21 cellular contexts compared by ENCODE assay signal in the genomic region with DNA sequence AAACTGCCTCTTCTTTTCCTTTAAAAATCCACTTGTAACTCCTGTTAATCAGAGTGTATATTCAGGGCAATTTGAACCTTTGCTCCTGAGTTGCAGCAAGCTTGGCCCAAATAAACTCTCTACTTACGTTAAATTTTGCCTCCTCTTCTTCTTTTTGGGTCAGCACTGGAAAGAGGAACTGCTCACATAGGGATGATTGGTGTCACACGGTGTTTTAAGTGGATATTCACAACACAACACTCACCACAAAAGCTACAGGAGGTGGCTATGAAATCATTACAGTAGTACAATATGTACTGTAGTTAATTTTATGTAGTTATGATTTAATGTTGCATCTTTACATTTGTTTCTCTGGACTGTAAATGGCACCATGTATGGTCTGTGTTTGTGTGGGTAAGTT.
"Had no signal": no experiment of that assay in that cellular context is flagged by ENCODE, and none has a peak within 500 bp of the region (broad histone marks: within the 10 kb centered on the region; RNA-seq: fewer than 3 reads in every experiment).

No MANE protein-coding gene starts in this region.

- H3K4me1 Mint-ChIP-seq: brain had no signal

- H3K9me3 ChIP-seq: prostate gland, right lobe of liver, suprapubic skin, upper lobe of right lung had no signal

- H3K36me3 ChIP-seq: prostate gland, right lobe of liver, suprapubic skin, upper lobe of right lung had no signal

- H3K4me3 Mint-ChIP-seq: brain; dendritic cell treated with granulocyte-macrophage colony-stimulating factor and Interleukin-4, amounts not matched to agents 40 ng/mL and 50 ng/mL, for 4 days; nephron; stimulated activated naive CD8-positive, alpha-beta T cell treated with anti-CD3 and anti-CD28 coated beads, Interleukin-15, Interleukin-2, amounts not matched to agents 100 ng/mL and 50 ng/mL, for 24 hours had no signal

- DNase-seq: activated CD4-positive, CD25-positive, alpha-beta regulatory T cell treated with anti-CD3 and anti-CD28 coated beads, Interleukin-2, amount 50 U/mL, for 72 hours; activated naive CD4-positive, alpha-beta T cell treated with Interleukin-2 at 50 U/mL for 16 hours; activated T-cell treated with anti-CD3 and anti-CD28 coated beads for 4 hours; effector memory CD4-positive, alpha-beta T cell; foreskin keratinocyte; kidney glomerular epithelial cell; left ventricle myocardium superior; mesenchymal stem cell; occipital lobe; right lobe of liver; T-helper 1 cell; T1000; upper lobe of right lung had no signal

- H3K4me3 ChIP-seq: prostate gland, right lobe of liver, smooth muscle cell, suprapubic skin, upper lobe of right lung had no signal

- H3K27ac Mint-ChIP-seq: brain; dendritic cell treated with granulocyte-macrophage colony-stimulating factor and Interleukin-4, amounts not matched to agents 40 ng/mL and 50 ng/mL, for 4 days; nephron had no signal

- H3K9me3 Mint-ChIP-seq: central memory CD8-positive, alpha-beta T cell had no signal

- H3K27ac ChIP-seq: foreskin keratinocyte, prostate gland, right lobe of liver, suprapubic skin, upper lobe of right lung had no signal

- ATAC-seq: foreskin keratinocyte, left ventricle myocardium superior, upper lobe of right lung had no signal

- H3K27me3 Mint-ChIP-seq: central memory CD8-positive, alpha-beta T cell; stimulated activated naive CD8-positive, alpha-beta T cell treated with anti-CD3 and anti-CD28 coated beads, Interleukin-15, Interleukin-2, amounts not matched to agents 100 ng/mL and 50 ng/mL, for 24 hours had no signal

- H3K4me2 ChIP-seq: smooth muscle cell had no signal

- H3K4me1 ChIP-seq: foreskin keratinocyte, prostate gland, right lobe of liver, suprapubic skin, upper lobe of right lung had no signal
